Comparison of ENCODE assay signal across 20 cellular contexts in the genomic region with DNA sequence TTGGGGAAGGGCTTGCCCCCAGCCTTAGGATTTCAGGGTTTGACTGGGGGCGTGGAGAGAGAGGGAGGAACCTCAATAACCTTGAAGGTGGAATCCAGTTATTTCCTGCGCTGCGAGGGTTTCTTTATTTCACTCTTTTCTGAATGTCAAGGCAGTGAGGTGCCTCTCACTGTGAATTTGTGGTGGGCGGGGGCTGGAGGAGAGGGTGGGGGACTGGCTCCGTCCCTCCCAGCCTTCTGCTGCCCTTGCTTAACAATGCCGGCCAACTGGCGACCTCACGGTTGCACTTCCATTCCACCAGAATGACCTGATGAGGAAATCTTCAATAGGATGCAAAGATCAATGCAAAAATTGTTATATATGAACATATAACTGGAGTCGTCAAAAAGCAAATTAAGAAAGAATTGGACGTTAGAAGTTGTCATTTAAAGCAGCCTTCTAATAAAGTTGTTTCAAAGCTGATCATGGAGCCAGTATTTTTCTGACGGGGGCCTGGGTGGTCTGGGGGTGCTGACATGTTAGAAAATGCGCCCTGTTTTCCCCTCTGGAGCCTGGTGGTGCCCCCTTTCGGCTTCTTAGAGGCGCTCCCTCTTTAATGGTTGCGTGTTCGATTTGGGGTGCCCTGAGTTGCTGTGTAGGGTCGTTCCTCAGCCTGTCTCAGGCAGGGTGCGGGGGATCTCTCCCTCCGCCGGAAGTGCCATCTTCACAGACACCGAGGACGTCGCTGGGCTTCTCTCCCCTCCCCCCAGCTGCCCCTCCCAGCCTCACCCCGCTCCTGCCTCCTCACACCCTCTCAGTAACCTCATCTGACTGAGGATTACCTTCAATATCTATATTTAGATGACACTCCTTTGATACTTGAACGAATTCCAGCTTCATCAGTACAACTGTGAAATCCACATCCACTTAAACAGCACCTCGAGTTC. TPM values are rescaled to one million over a fixed set of nuclear protein-coding genes. Genes with fewer than 3 reads are reported as not detected.
DNase-seq lines count a peak whose midpoint lies in the region; ATAC-seq, FAIRE-seq and TF ChIP-seq lines count a peak whose summit lies in the region.
"Had no signal": no experiment of that assay in that cellular context is flagged by ENCODE, and none has a peak within 500 bp of the region (broad histone marks: within the 10 kb centered on the region; RNA-seq: fewer than 3 reads in every experiment).

No MANE protein-coding gene starts in this region.

- H3F3A ChIP-seq in GM23338 (replicated peaks; ENCODE audit: low read depth), result peaks cover 10% of the 10 kb centered on the region; the same call in 1 of the 2 replicates

- 0 out of 2 replicates have a peak overlapping the region, but pooled peaks have one; percentile 27 for H3K27ac Mint-ChIP-seq in GM23338
- no peak overlapping the region for H3K27ac Mint-ChIP-seq in activated CD8-positive, alpha-beta T cell treated with anti-CD3 and anti-CD28 coated beads for 36 hours
- H3K27ac Mint-ChIP-seq: activated B cell treated with CpG ODN at 0.5 μM for 24 hours had no signal

- H3K9me3 ChIP-seq in WERI-Rb-1 (ENCODE audit: severe bottlenecking) (peaks cover 6% of the 10 kb centered on the region), keratinocyte (ENCODE audit: control insufficient read depth, low read depth, low read length) (no peaks in the 10 kb centered on the region)
- H3K9me3 ChIP-seq: HAP-1, thoracic aorta had no signal

- no peak for DNase-seq in GM23338 (ENCODE audit: low spot score)
- DNase-seq in WERI-Rb-1, result peak; percentile 72
- no peak for DNase-seq in keratinocyte (ENCODE audit: low read depth, low spot score)
- peak; percentile 52 for DNase-seq in posterior vena cava (ENCODE audit: low spot score)
- DNase-seq in activated CD8-positive, alpha-beta T cell treated with anti-CD3 and anti-CD28 coated beads for 36 hours, result no peak
- DNase-seq in SW 1271 (lab: John Stamatoyannopoulos, UW), result no peak
- DNase-seq in dermis blood vessel endothelial cell, result no peak
- DNase-seq in RPMI8226, result no peak
- DNase-seq: activated B cell treated with CpG ODN at 0.5 μM for 24 hours, amygdala, C1 segment of cervical spinal cord, DND-41, KBM-7, NCI-H1417 treated with DMSO at 0.1 percent for 48 hours, NCI-H446 had no signal

- POLR2A ChIA-PET in activated CD8-positive, alpha-beta T cell treated with anti-CD3 and anti-CD28 coated beads for 36 hours (lab: Charles Lee), result no interaction called here

- H3K79me2 ChIP-seq in GM23338 (replicated peaks; ENCODE audit: insufficient read depth), result no peaks in the 10 kb centered on the region
- no peaks in the 10 kb centered on the region for H3K79me2 ChIP-seq in keratinocyte (ENCODE audit: control insufficient read depth, insufficient read depth, low read length)

- H3K9me3 Mint-ChIP-seq in GM23338, result no peaks in the 10 kb centered on the region
- no peaks in the 10 kb centered on the region for H3K9me3 Mint-ChIP-seq in activated CD8-positive, alpha-beta T cell treated with anti-CD3 and anti-CD28 coated beads for 36 hours
- H3K9me3 Mint-ChIP-seq: activated B cell treated with CpG ODN at 0.5 μM for 24 hours, memory B cell had no signal

- peaks cover 49% of the 10 kb centered on the region for H3K36me3 Mint-ChIP-seq in GM23338 (ENCODE audit: low read depth)
- H3K36me3 Mint-ChIP-seq in activated CD8-positive, alpha-beta T cell treated with anti-CD3 and anti-CD28 coated beads for 36 hours (ENCODE audit: low read depth), result peaks cover 23% of the 10 kb centered on the region

- H3K4me1 Mint-ChIP-seq in GM23338, result peaks cover 13% of the 10 kb centered on the region
- peaks cover 4% of the 10 kb centered on the region for H3K4me1 Mint-ChIP-seq in activated CD8-positive, alpha-beta T cell treated with anti-CD3 and anti-CD28 coated beads for 36 hours (ENCODE audit: low read depth)

- H3K4me3 ChIP-seq in GM23338 (no peak overlapping the region), WERI-Rb-1 (ENCODE audit: low read depth, low read length) (0 out of 2 replicates have a peak overlapping the region, but pooled peaks have one; percentile 9), keratinocyte (ENCODE audit: control insufficient read depth in 2 of 3, extremely low read depth in 1 of 3, insufficient read depth in 2 of 3, low read depth in 1 of 3, low read length in 3 of 3) (no peak overlapping the region)
- H3K4me3 ChIP-seq: dorsolateral prefrontal cortex, HAP-1, thoracic aorta had no signal

- no peaks in the 10 kb centered on the region for H3K9me1 ChIP-seq in keratinocyte (ENCODE audit: control insufficient read depth, extremely low read depth, insufficient read depth, low read length)

- no peaks in the 10 kb centered on the region for H3K27me3 ChIP-seq in GM23338 (ENCODE audit: insufficient read depth)
- no peaks in the 10 kb centered on the region for H3K27me3 ChIP-seq in WERI-Rb-1 (ENCODE audit: insufficient read depth, low read depth, severe bottlenecking)
- H3K27me3 ChIP-seq in keratinocyte (ENCODE audit: control insufficient read depth, extremely low read depth, insufficient read depth, low read length), result no peaks in the 10 kb centered on the region
- H3K27me3 ChIP-seq: dorsolateral prefrontal cortex had no signal

- TF ChIP-seq CTCF in GM23338 (conservative IDR thresholded peaks at IDR 0.05; ENCODE audit: low read depth in 2 of 2) (peak in 1 of 2 experiments; percentile 21; a peak in 1 of 4 replicates), WERI-Rb-1 (IDR thresholded peaks at IDR 0.05; ENCODE audit: low read depth, low read length) (no peak), keratinocyte (optimal IDR thresholded peaks at IDR 0.05 in 1 of 3, IDR thresholded peaks at IDR 0.05 in 1 of 3, conservative IDR thresholded peaks at IDR 0.05 in 1 of 3; ENCODE audit: extremely low read depth in 1 of 3, insufficient read depth in 2 of 3, low read length in 3 of 3) (no peak)
- no peak for TF ChIP-seq CTCF in activated CD8-positive, alpha-beta T cell treated with anti-CD3 and anti-CD28 coated beads for 36 hours (IDR thresholded peaks at IDR 0.05)

- dilution Hi-C loops in keratinocyte (cut with MboI; ENCODE audit: extremely low pct_ligation_motif_present, low sequenced_read_pairs), result no loop called here

- H2AFZ ChIP-seq in GM23338, result no peak overlapping the region
- H2AFZ ChIP-seq in keratinocyte (ENCODE audit: control insufficient read depth, low read length), result no peak overlapping the region

- peaks cover 2% of the 10 kb centered on the region for H3K27me3 Mint-ChIP-seq in GM23338 (ENCODE audit: insufficient read depth, low read depth, poor library complexity)
- H3K27me3 Mint-ChIP-seq in activated CD8-positive, alpha-beta T cell treated with anti-CD3 and anti-CD28 coated beads for 36 hours, result no peaks in the 10 kb centered on the region
- H3K27me3 Mint-ChIP-seq: activated B cell treated with CpG ODN at 0.5 μM for 24 hours, memory B cell had no signal

- H4K20me1 ChIP-seq in GM23338 (replicated peaks; ENCODE audit: insufficient read depth), result peaks cover 11% of the 10 kb centered on the region
- no peaks in the 10 kb centered on the region for H4K20me1 ChIP-seq in keratinocyte (ENCODE audit: control insufficient read depth, extremely low read depth, insufficient read depth, low read length)

- FAIRE-seq in keratinocyte (lab: Jason Lieb, UNC), result peak; percentile 53

- H3K27ac ChIP-seq in GM23338 (ENCODE audit: low read depth), result peak overlapping the region; percentile 76
- H3K27ac ChIP-seq in WERI-Rb-1, result peak overlapping the region; percentile 56
- no peak overlapping the region for H3K27ac ChIP-seq in keratinocyte (ENCODE audit: control insufficient read depth, insufficient read depth, low read length)
- H3K27ac ChIP-seq: thoracic aorta had no signal

- no peak overlapping the region for H3K9ac ChIP-seq in keratinocyte (ENCODE audit: control insufficient read depth, extremely low read depth, insufficient read depth, low read length)

- H3K36me3 ChIP-seq in GM23338 (ENCODE audit: insufficient read depth), result peaks cover under 1% of the 10 kb centered on the region
- peaks cover 57% of the 10 kb centered on the region for H3K36me3 ChIP-seq in WERI-Rb-1
- peaks cover 20 to 30% of the 10 kb centered on the region in 2 experiments for H3K36me3 ChIP-seq in keratinocyte (ENCODE audit: control insufficient read depth in 2 of 2, extremely low read depth in 1 of 2, insufficient read depth in 2 of 2, low read length in 2 of 2)

- H3K4me3 Mint-ChIP-seq in GM23338, result no peak overlapping the region
- no peak overlapping the region for H3K4me3 Mint-ChIP-seq in activated CD8-positive, alpha-beta T cell treated with anti-CD3 and anti-CD28 coated beads for 36 hours
- H3K4me3 Mint-ChIP-seq: activated B cell treated with CpG ODN at 0.5 μM for 24 hours, memory B cell had no signal

- no peak overlapping the region for H3K4me2 ChIP-seq in GM23338
- no peak overlapping the region for H3K4me2 ChIP-seq in keratinocyte (ENCODE audit: control insufficient read depth, extremely low read depth, insufficient read depth, low read depth, low read length)

- ATAC-seq in GM23338, result peak; percentile 26
- no peak for ATAC-seq in activated CD8-positive, alpha-beta T cell treated with anti-CD3 and anti-CD28 coated beads for 36 hours

- H3K9me2 ChIP-seq in GM23338 (ENCODE audit: insufficient read depth), result no peaks in the 10 kb centered on the region

- CTCF ChIA-PET in activated CD8-positive, alpha-beta T cell treated with anti-CD3 and anti-CD28 coated beads for 36 hours (lab: Charles Lee), result interaction anchor here (0.6 to 2.6 kb wide), 4 partner anchors 9 to 38 kb away, joined by 3 to 22 read pairs (median 3); no protein-coding TSS in a partner anchor

- H3K4me1 ChIP-seq in GM23338 (ENCODE audit: insufficient read depth), result peaks cover 8% of the 10 kb centered on the region; the same call in 1 of the 2 replicates
- H3K4me1 ChIP-seq in keratinocyte (ENCODE audit: control insufficient read depth, extremely low read depth, insufficient read depth, low read length), result no peaks in the 10 kb centered on the region
- H3K4me1 ChIP-seq: HAP-1 had no signal

- intact Hi-C loops in posterior vena cava (cut with DNase I), result loop anchor here (10.0 kb wide), 2 partner anchors 144 to 164 kb away; no protein-coding TSS in a partner anchor
- intact Hi-C loops in activated CD8-positive, alpha-beta T cell treated with anti-CD3 and anti-CD28 coated beads for 36 hours (cut with micrococcal nuclease), result no loop called here

RNA-seq across cellular contexts. Expression of a gene that starts 18.5 kb away (rescaled TPM):
- total RNA-seq in GM23338 (2014; rRNA removed; shearing (Covaris generic)), result 108 and 124 TPM in 2 replicates
- polyA plus RNA-seq in GM23338 (2016; fragmentation: Nextera tagmentation; extraction: Ambion mirVana), result 56.3 and 59.7 TPM in 2 replicates
- 61.3 to 71.3 TPM (median 68.7 TPM) in 3 replicates for polyA plus RNA-seq in keratinocyte
- 12.9 TPM for polyA plus RNA-seq in keratinocyte (2011; ENCODE audit: low read depth)
- 40.6 and 68.8 TPM in 2 replicates for polyA plus RNA-seq in keratinocyte (2011; cell fraction: cytosol; rRNA removed)
- polyA plus RNA-seq in keratinocyte (2011; cell fraction: nucleus; rRNA removed), result 71.2 and 78.4 TPM in 2 replicates
- 26.6 and 60.0 TPM in 2 replicates for polyA plus RNA-seq in keratinocyte (2012; ENCODE audit: low replicate concordance)
- polyA minus RNA-seq in keratinocyte, result 48.2 to 64.8 TPM (median 49.7 TPM) in 3 replicates
- polyA minus RNA-seq in keratinocyte (2011; cell fraction: cytosol; rRNA and poly(A)+ RNA removed), result 79.8 TPM
- 30.1 and 30.7 TPM in 2 replicates for polyA minus RNA-seq in keratinocyte (2011; cell fraction: nucleus; rRNA and poly(A)+ RNA removed)
- total RNA-seq in posterior vena cava, result 10 to 100 TPM; 38.6 to 38.9 TPM
- 10 to 100 TPM; 40.8 to 49.5 TPM for total RNA-seq in activated CD8-positive, alpha-beta T cell treated with anti-CD3 and anti-CD28 coated beads for 36 hours
- 52.8 and 87.3 TPM in 2 replicates for total RNA-seq in dermis blood vessel endothelial cell

RNA-seq across cellular contexts. Expression of a gene that starts 40.2 kb away (rescaled TPM):
- 0.27 TPM in 1 of 2 replicates, not detected in the other for total RNA-seq in GM23338 (2014; rRNA removed; shearing (Covaris generic))
- 2.0 and 2.7 TPM in 2 replicates for polyA plus RNA-seq in GM23338 (2016; fragmentation: Nextera tagmentation; extraction: Ambion mirVana)
- 28.9 to 77.4 TPM (median 67.4 TPM) in 3 replicates for polyA plus RNA-seq in keratinocyte
- polyA plus RNA-seq in keratinocyte (2011; ENCODE audit: low read depth), result 191 TPM
- 131 and 203 TPM in 2 replicates for polyA plus RNA-seq in keratinocyte (2011; cell fraction: cytosol; rRNA removed)
- polyA plus RNA-seq in keratinocyte (2011; cell fraction: nucleus; rRNA removed), result 209 and 300 TPM in 2 replicates
- polyA plus RNA-seq in keratinocyte (2012; ENCODE audit: low replicate concordance), result 59.4 and 461 TPM in 2 replicates
- polyA minus RNA-seq in keratinocyte, result 24.6 to 108 TPM (median 50.3 TPM) in 3 replicates
- 101 TPM for polyA minus RNA-seq in keratinocyte (2011; cell fraction: cytosol; rRNA and poly(A)+ RNA removed)
- 71.9 and 103 TPM in 2 replicates for polyA minus RNA-seq in keratinocyte (2011; cell fraction: nucleus; rRNA and poly(A)+ RNA removed)
- under 1 TPM; 0.67 to 0.69 TPM for total RNA-seq in posterior vena cava
- total RNA-seq in activated CD8-positive, alpha-beta T cell treated with anti-CD3 and anti-CD28 coated beads for 36 hours, result not detected
- 0.14 TPM in 1 of 2 replicates, not detected in the other for total RNA-seq in dermis blood vessel endothelial cell
- total RNA-seq: activated B cell treated with CpG ODN at 0.5 μM for 24 hours, OCI-LY7, thoracic aorta had no signal

RNA-seq across cellular contexts. Expression of a gene that starts 41.0 kb away (rescaled TPM):
- total RNA-seq in GM23338 (2014; rRNA removed; shearing (Covaris generic)), result 21.2 and 27.0 TPM in 2 replicates
- polyA plus RNA-seq in GM23338 (2016; fragmentation: Nextera tagmentation; extraction: Ambion mirVana), result 6.1 and 7.1 TPM in 2 replicates
- 4.1 to 7.9 TPM (median 6.5 TPM) in 3 replicates for polyA plus RNA-seq in keratinocyte
- 103 TPM for polyA plus RNA-seq in keratinocyte (2011; ENCODE audit: low read depth)
- 3.0 and 3.5 TPM in 2 replicates for polyA plus RNA-seq in keratinocyte (2011; cell fraction: cytosol; rRNA removed)
- 9.7 and 9.9 TPM in 2 replicates for polyA plus RNA-seq in keratinocyte (2011; cell fraction: nucleus; rRNA removed)
- 4.9 and 20.7 TPM in 2 replicates for polyA plus RNA-seq in keratinocyte (2012; ENCODE audit: low replicate concordance)
- 5.3 to 6.5 TPM (median 6.1 TPM) in 3 replicates for polyA minus RNA-seq in keratinocyte
- 8.4 TPM for polyA minus RNA-seq in keratinocyte (2011; cell fraction: cytosol; rRNA and poly(A)+ RNA removed)
- 7.2 and 8.0 TPM in 2 replicates for polyA minus RNA-seq in keratinocyte (2011; cell fraction: nucleus; rRNA and poly(A)+ RNA removed)
- total RNA-seq in posterior vena cava, result 10 to 100 TPM; 22.9 to 35.2 TPM
- total RNA-seq in activated CD8-positive, alpha-beta T cell treated with anti-CD3 and anti-CD28 coated beads for 36 hours, result 10 to 100 TPM; 12.9 to 14.6 TPM
- total RNA-seq in dermis blood vessel endothelial cell, result 34.1 and 64.7 TPM in 2 replicates

RNA-seq across cellular contexts. Expression of a gene that starts 41.9 kb away (rescaled TPM):
- total RNA-seq in GM23338 (2014; rRNA removed; shearing (Covaris generic)), result 5.5 and 6.7 TPM in 2 replicates
- polyA plus RNA-seq in GM23338 (2016; fragmentation: Nextera tagmentation; extraction: Ambion mirVana) (4.0 and 4.9 TPM in 2 replicates), keratinocyte (6.3 to 7.5 TPM (median 7.4 TPM) in 3 replicates)
- 7.4 TPM for polyA plus RNA-seq in keratinocyte (2011; ENCODE audit: low read depth)
- polyA plus RNA-seq in keratinocyte (2011; cell fraction: cytosol; rRNA removed), result 5.9 and 8.1 TPM in 2 replicates
- polyA plus RNA-seq in keratinocyte (2011; cell fraction: nucleus; rRNA removed), result 7.9 and 8.6 TPM in 2 replicates
- polyA plus RNA-seq in keratinocyte (2012; ENCODE audit: low replicate concordance), result 7.1 and 10.0 TPM in 2 replicates
- 4.6 to 7.5 TPM (median 5.9 TPM) in 3 replicates for polyA minus RNA-seq in keratinocyte
- polyA minus RNA-seq in keratinocyte (2011; cell fraction: cytosol; rRNA and poly(A)+ RNA removed), result 16.5 TPM
- 3.4 and 5.4 TPM in 2 replicates for polyA minus RNA-seq in keratinocyte (2011; cell fraction: nucleus; rRNA and poly(A)+ RNA removed)
- total RNA-seq in posterior vena cava (1 to 10 TPM; 6.0 to 7.1 TPM), dermis blood vessel endothelial cell (12.8 and 13.8 TPM in 2 replicates)
- total RNA-seq in activated CD8-positive, alpha-beta T cell treated with anti-CD3 and anti-CD28 coated beads for 36 hours, result 10 to 100 TPM in 1 of 2 experiments, 1 to 10 TPM in 1; 8.4 to 11.8 TPM

RNA-seq across cellular contexts. Expression of a gene that starts 51.0 kb away (rescaled TPM):
- total RNA-seq in GM23338 (2014; rRNA removed; shearing (Covaris generic)), result 246 and 276 TPM in 2 replicates
- polyA plus RNA-seq in GM23338 (2016; fragmentation: Nextera tagmentation; extraction: Ambion mirVana) (171 and 177 TPM in 2 replicates), keratinocyte (35.9 to 89.0 TPM (median 50.9 TPM) in 3 replicates)
- 10.4 TPM for polyA plus RNA-seq in keratinocyte (2011; ENCODE audit: low read depth)
- 52.8 and 158 TPM in 2 replicates for polyA plus RNA-seq in keratinocyte (2011; cell fraction: cytosol; rRNA removed)
- 24.0 and 27.2 TPM in 2 replicates for polyA plus RNA-seq in keratinocyte (2011; cell fraction: nucleus; rRNA removed)
- 69.5 and 195 TPM in 2 replicates for polyA plus RNA-seq in keratinocyte (2012; ENCODE audit: low replicate concordance)
- 8.2 to 24.0 TPM (median 11.0 TPM) in 3 replicates for polyA minus RNA-seq in keratinocyte
- polyA minus RNA-seq in keratinocyte (2011; cell fraction: cytosol; rRNA and poly(A)+ RNA removed), result 158 TPM
- 15.7 and 17.5 TPM in 2 replicates for polyA minus RNA-seq in keratinocyte (2011; cell fraction: nucleus; rRNA and poly(A)+ RNA removed)
- total RNA-seq in posterior vena cava (10 to 100 TPM; 41.9 to 49.1 TPM), dermis blood vessel endothelial cell (47.4 and 77.1 TPM in 2 replicates)
- total RNA-seq in activated CD8-positive, alpha-beta T cell treated with anti-CD3 and anti-CD28 coated beads for 36 hours, result 100 to 1,000 TPM; 127 to 132 TPM

Comparison
In these comparisons a context has a peak if more than half of its experiments do, and no peak if none do; other contexts are left out.
1. DNase-seq: peak in WERI-Rb-1 (single experiment) and posterior vena cava (single experiment); none in GM23338 (single experiment), keratinocyte (single experiment), activated CD8-positive, alpha-beta T cell treated with anti-CD3 and anti-CD28 coated beads for 36 hours (single experiment), SW 1271 (0 of 2), dermis blood vessel endothelial cell (single experiment) and RPMI8226 (single experiment).